ENCODE assay signal across 8 cellular contexts in the genomic region with DNA sequence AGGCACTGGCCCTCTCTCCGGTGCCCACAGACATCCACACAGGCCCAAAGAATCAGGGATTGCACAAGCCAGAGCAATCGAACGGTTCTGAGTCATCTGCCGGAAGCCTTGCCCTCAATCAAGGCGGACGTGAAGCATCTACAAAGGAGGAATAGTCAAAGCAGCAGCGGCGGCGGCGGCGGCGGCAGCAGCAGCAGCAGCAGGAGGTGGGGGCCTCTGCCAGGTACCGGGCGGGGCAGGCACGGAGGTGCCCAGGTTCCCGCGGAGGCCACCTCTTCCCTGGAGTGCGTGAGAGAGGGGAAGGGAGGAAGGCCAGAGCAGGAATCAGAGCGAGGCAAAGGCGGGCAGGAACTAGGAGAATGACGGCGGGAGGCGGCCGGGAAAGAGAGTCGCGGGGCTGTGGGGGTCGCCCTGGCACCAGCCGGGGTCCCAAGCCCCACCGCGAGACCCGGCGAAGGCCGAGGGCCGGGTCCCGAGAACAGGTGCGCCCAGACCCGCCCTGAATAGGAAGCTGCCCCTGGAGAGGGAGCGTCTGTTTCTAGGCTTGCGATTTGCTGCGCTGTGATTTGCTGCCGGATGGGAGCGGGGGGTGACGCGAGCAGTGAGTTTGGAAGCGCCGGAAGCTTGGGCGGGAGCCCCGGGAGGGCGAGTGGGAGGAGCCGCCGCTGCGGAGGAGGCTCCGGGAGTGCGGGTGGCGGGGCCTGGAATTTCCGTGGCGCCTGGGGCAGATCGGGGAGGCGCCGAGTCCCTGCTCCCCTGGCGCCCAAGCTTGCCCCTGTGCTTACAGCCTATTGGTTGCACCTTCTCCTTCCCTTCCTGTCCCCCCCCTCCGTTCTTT. TPM values are rescaled to one million over a fixed set of nuclear protein-coding genes. Genes with fewer than 3 reads are reported as not detected.
DNase-seq lines count a peak whose midpoint lies in the region; ATAC-seq and TF ChIP-seq lines count a peak whose summit lies in the region.

A gene with protein sequence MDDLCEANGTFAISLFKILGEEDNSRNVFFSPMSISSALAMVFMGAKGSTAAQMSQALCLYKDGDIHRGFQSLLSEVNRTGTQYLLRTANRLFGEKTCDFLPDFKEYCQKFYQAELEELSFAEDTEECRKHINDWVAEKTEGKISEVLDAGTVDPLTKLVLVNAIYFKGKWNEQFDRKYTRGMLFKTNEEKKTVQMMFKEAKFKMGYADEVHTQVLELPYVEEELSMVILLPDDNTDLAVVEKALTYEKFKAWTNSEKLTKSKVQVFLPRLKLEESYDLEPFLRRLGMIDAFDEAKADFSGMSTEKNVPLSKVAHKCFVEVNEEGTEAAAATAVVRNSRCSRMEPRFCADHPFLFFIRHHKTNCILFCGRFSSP (plus strand): TSS at position 117 of the 838 bp plus-strand sequence. CDS start 8,228 bp downstream, outside the sequence.

- DNase-seq in AG10803 (ENCODE audit: low read depth) (peak; percentile 95), NCI-H524 (lab: John Stamatoyannopoulos, UW) (peak; percentile 90 to 92), lower leg skin (ENCODE audit: low spot score in 2 of 2) (peak; percentile 94 to 98)
- DNase-seq in activated CD4-positive, alpha-beta memory T cell treated with anti-CD3 and anti-CD28 coated beads, Interleukin-2, amount 10 ng/mL, durations not matched to agents 7 days and 5 days = peak; percentile 85
- peak; percentile 71 to 78 for DNase-seq in stimulated activated CD4-positive, alpha-beta T cell treated with anti-CD3 and anti-CD28 coated beads, Interleukin-4, amount 100 ng/mL, for 4 hours

- peak within 1 kb of the TSS; percentile 92 for H3K27ac Mint-ChIP-seq in activated CD4-positive, alpha-beta memory T cell treated with anti-CD3 and anti-CD28 coated beads, Interleukin-2, amount 10 ng/mL, durations not matched to agents 7 days and 5 days

- WGBS in lower leg skin, 2 donors = 0 to 1% methylated on average over 53 to 62 of the region's 62 CpGs

- POLR2A ChIA-PET in activated CD4-positive, alpha-beta memory T cell treated with anti-CD3 and anti-CD28 coated beads, Interleukin-2, amount 10 ng/mL, durations not matched to agents 7 days and 5 days (lab: Charles Lee) = interaction anchor here (0.8 kb wide), 1 partner anchor 21 kb away, joined by 4 read pairs; no protein-coding TSS in a partner anchor

- H3K9me3 ChIP-seq in duodenal mucosa (ENCODE audit: control insufficient read depth in 1 of 2, low read length in 2 of 2) = no peaks in the 10 kb centered on the region

- H3K27ac ChIP-seq in duodenal mucosa (ENCODE audit: low read depth, low read length) = peak within 1 kb of the TSS; percentile 98

- H3K36me3 Mint-ChIP-seq in activated CD4-positive, alpha-beta memory T cell treated with anti-CD3 and anti-CD28 coated beads, Interleukin-2, amount 10 ng/mL, durations not matched to agents 7 days and 5 days (ENCODE audit: low read depth) = no peaks in the 10 kb centered on the region

- H3K27me3 Mint-ChIP-seq in activated CD4-positive, alpha-beta memory T cell treated with anti-CD3 and anti-CD28 coated beads, Interleukin-2, amount 10 ng/mL, durations not matched to agents 7 days and 5 days = no peaks in the 10 kb centered on the region

- intact Hi-C loops in lower leg skin (cut with DNase I; ENCODE audit: low total_unique reads) = no loop called here

- H3K4me1 ChIP-seq in duodenal mucosa (ENCODE audit: control insufficient read depth in 1 of 2, insufficient read depth in 2 of 2, low read length in 2 of 2) = peaks cover 20 to 22% of the 10 kb centered on the region in 2 donors

- H3K4me3 Mint-ChIP-seq in activated CD4-positive, alpha-beta memory T cell treated with anti-CD3 and anti-CD28 coated beads, Interleukin-2, amount 10 ng/mL, durations not matched to agents 7 days and 5 days = peak within 1 kb of the TSS; percentile 96

- H3K4me3 ChIP-seq in AG10803 (ENCODE audit: low read length) = peak within 1 kb of the TSS; percentile 89
- H3K4me3 ChIP-seq in duodenal mucosa (ENCODE audit: low read depth in 1 of 2, low read length in 2 of 2) = peak within 1 kb of the TSS; percentile 71 to 90
- H3K4me3 ChIP-seq in lower leg skin (ENCODE audit: low read depth, poor library complexity, severe bottlenecking) = peak within 1 kb of the TSS; percentile 74

- no peaks in the 10 kb centered on the region for H3K9me3 Mint-ChIP-seq in activated CD4-positive, alpha-beta memory T cell treated with anti-CD3 and anti-CD28 coated beads, Interleukin-2, amount 10 ng/mL, durations not matched to agents 7 days and 5 days

- CTCF ChIA-PET in activated CD4-positive, alpha-beta memory T cell treated with anti-CD3 and anti-CD28 coated beads, Interleukin-2, amount 10 ng/mL, durations not matched to agents 7 days and 5 days (lab: Charles Lee) = interaction anchor here (0.7 to 0.9 kb wide), 2 partner anchors 19 to 34 kb away, joined by 3 read pairs; no protein-coding TSS in a partner anchor

- H3K36me3 ChIP-seq in duodenal mucosa (ENCODE audit: control insufficient read depth in 1 of 2, insufficient read depth in 2 of 2, low read length in 2 of 2) = no peaks in the 10 kb centered on the region

- ATAC-seq in HG03439 (IDR thresholded peaks at IDR 0.05; ENCODE audit: unreplicated experiment) = peak; percentile 95

- TF ChIP-seq CTCF in AG10803 (conservative IDR thresholded peaks at IDR 0.05; ENCODE audit: low read length) (no peak), lower leg skin (IDR thresholded peaks at IDR 0.05) (no peak)

- H3K4me1 Mint-ChIP-seq in activated CD4-positive, alpha-beta memory T cell treated with anti-CD3 and anti-CD28 coated beads, Interleukin-2, amount 10 ng/mL, durations not matched to agents 7 days and 5 days = peaks cover 32% of the 10 kb centered on the region

- no peaks in the 10 kb centered on the region for H3K27me3 ChIP-seq in duodenal mucosa (ENCODE audit: control insufficient read depth in 1 of 2, insufficient read depth in 2 of 2, low read length in 2 of 2)

- H3K9ac ChIP-seq in duodenal mucosa (ENCODE audit: low read depth in 1 of 2, low read length in 2 of 2) = peak within 1 kb of the TSS; percentile 88

- TF ChIP-seq POLR2A in GM19193 (IDR thresholded peaks at IDR 0.05; ENCODE audit: extremely low read depth, insufficient read depth, insufficient read length) (peak; percentile 78), lower leg skin (IDR thresholded peaks at IDR 0.05) (no peak)

RNA-seq across cellular contexts. Expression of the gene that starts here (rescaled TPM):
- 10 to 100 TPM in 1 of 2 experiments, 1 to 10 TPM in 1; 9.3 to 11.2 TPM for total RNA-seq in activated CD4-positive, alpha-beta memory T cell treated with anti-CD3 and anti-CD28 coated beads, Interleukin-2, amount 10 ng/mL, durations not matched to agents 7 days and 5 days
- 100 to 1,000 TPM in 1 of 4 donors, 10 to 100 TPM in 3; 49.0 to 100 (median 73.8) TPM for total RNA-seq in lower leg skin

Comparison
In these comparisons a context has a peak if more than half of its experiments do, and no peak if none do; other contexts are left out.
1. Peak in every context shown above with its lines: DNase-seq, ATAC-seq, H3K4me3 ChIP-seq and H3K27ac ChIP-seq.
2. RNA of the gene that starts here (total RNA-seq): 49.0 to 100 TPM in lower leg skin; 9.3 to 11.2 TPM in activated CD4-positive, alpha-beta memory T cell treated with anti-CD3 and anti-CD28 coated beads, Interleukin-2, amount 10 ng/mL, durations not matched to agents 7 days and 5 days; every median in the first group is over 4 times any median in the second.